Comparison of ENCODE assay signal across 24 cellular contexts in genomic region chr7:134246761-134247160, GRCh38.
"Had no signal": no experiment of that assay in that cellular context is flagged by ENCODE, and none has a peak within 500 bp of the region (broad histone marks: within the 10 kb centered on the region; RNA-seq: fewer than 3 reads in every experiment).

No MANE protein-coding gene starts in this region.

- H3K4me1 ChIP-seq: left ventricle myocardium inferior, lower lobe of right lung, parathyroid adenoma, right lobe of liver, testis, tibial nerve, upper lobe of right lung, vagina had no signal

- H3K9me3 ChIP-seq: lower lobe of right lung, psoas muscle, right lobe of liver, testis, upper lobe of right lung, vagina had no signal

- H2AFZ ChIP-seq: hepatocyte, parathyroid adenoma had no signal

- H3K9ac ChIP-seq: parathyroid adenoma had no signal

- DNase-seq: dorsolateral prefrontal cortex; effector CD8-positive, alpha-beta T cell; foreskin melanocyte; head of caudate nucleus; kidney; left cardiac atrium; left ventricle myocardium inferior; lower lobe of right lung; midbrain; occipital lobe; psoas muscle; retina; right lobe of liver; stimulated activated CD4-positive, alpha-beta T cell treated with anti-CD3 and anti-CD28 coated beads, Interleukin-2, amount 100 ng/mL, for 24 hours; stimulated activated CD4-positive, alpha-beta T cell treated with anti-CD3 and anti-CD28 coated beads, Interleukin-4, amount 100 ng/mL, for 4 hours; stimulated activated naive B cell treated with anti-CD40 and anti-IgM and Interleukin-4, amounts not matched to agents 10 μg/mL and 1 μg/mL and 100 μg/mL, for 72 hours; stimulated activated naive CD8-positive, alpha-beta T cell treated with anti-CD3 and anti-CD28 coated beads, Interleukin-15, amount 100 ng/mL, for 72 hours; testis; upper lobe of right lung had no signal

- H3K4me3 ChIP-seq: dorsolateral prefrontal cortex, hepatocyte, left ventricle myocardium inferior, lower lobe of right lung, psoas muscle, right lobe of liver, skin epidermis, testis, tibial nerve, upper lobe of right lung, vagina had no signal

- H3K36me3 ChIP-seq: left ventricle myocardium inferior, lower lobe of right lung, right lobe of liver, tibial nerve, upper lobe of right lung, vagina had no signal

- ATAC-seq: left cardiac atrium; lower lobe of right lung; right lobe of liver; stimulated activated naive B cell treated with anti-CD40 and anti-IgM and Interleukin-4, amounts not matched to agents 10 μg/mL and 1 μg/mL and 100 μg/mL, for 72 hours; stimulated activated naive CD8-positive, alpha-beta T cell treated with anti-CD3 and anti-CD28 coated beads, Interleukin-15, amount 100 ng/mL, for 72 hours; upper lobe of right lung had no signal

- H3K27me3 ChIP-seq: dorsolateral prefrontal cortex, hepatocyte, right lobe of liver, testis, tibial nerve, upper lobe of right lung, vagina had no signal

- H3K4me2 ChIP-seq: hepatocyte had no signal

- H3K27ac ChIP-seq: hepatocyte, left ventricle myocardium inferior, lower lobe of right lung, parathyroid adenoma, psoas muscle, right lobe of liver, skin epidermis, testis, tibial nerve, upper lobe of right lung, vagina had no signal

- H3K79me2 ChIP-seq: hepatocyte, parathyroid adenoma had no signal
